23 cellular contexts compared by ENCODE assay signal in the genomic region with DNA sequence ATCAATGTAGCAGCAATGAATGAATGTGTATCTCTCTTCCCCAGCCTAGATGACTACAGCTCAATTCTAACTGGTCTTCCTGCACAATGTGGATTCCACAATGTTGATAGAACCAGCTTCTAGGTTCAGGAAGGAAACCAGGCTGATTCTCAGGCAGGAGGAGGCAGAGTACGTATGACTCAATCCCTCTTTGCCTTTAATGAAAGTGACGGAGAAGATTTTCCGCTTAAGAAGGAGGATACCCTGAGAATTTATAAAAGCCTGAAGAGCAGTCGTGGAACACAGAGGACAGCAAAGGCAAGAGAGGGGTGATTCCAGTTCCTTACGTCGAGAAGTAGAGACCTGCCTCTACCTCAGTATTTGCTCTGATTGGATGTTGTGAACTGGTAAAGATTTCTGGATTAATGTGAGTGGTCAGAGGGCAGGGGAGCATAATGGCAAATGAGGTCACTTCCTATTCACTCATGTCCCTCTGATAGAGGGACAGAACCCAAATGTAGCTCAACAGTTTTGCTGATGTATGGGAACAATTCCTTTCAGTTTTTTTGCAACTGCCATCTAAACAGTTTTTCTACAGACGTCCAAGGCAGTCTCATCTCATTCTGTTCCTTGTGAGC. TPM values are rescaled to one million over a fixed set of nuclear protein-coding genes. Genes with fewer than 3 reads are reported as not detected.
DNase-seq lines count a peak whose midpoint lies in the region; FAIRE-seq and TF ChIP-seq lines count a peak whose summit lies in the region.
"Had no signal": no experiment of that assay in that cellular context is flagged by ENCODE, and none has a peak within 500 bp of the region (broad histone marks: within the 10 kb centered on the region; RNA-seq: fewer than 3 reads in every experiment).

No MANE protein-coding gene starts in this region.

- H3K4me2 ChIP-seq in MM.1S (ENCODE audit: low read depth, low read length) = no peak overlapping the region

- H3K9me3 ChIP-seq in MM.1S (replicated peaks; ENCODE audit: insufficient read depth, low read length) = no peaks in the 10 kb centered on the region
- H3K9me3 ChIP-seq: upper lobe of left lung had no signal

- POLR2A ChIA-PET in GM10248 (lab: Yijun Ruan, JAX) = no interaction called here

- H3K27me3 ChIP-seq in MM.1S (replicated peaks; ENCODE audit: insufficient read depth, low read length) = peaks cover 79% of the 10 kb centered on the region
- H3K27me3 ChIP-seq: upper lobe of left lung had no signal

- H3K36me3 ChIP-seq in MM.1S (replicated peaks; ENCODE audit: insufficient read depth, low read length) = no peaks in the 10 kb centered on the region
- H3K36me3 ChIP-seq: upper lobe of left lung had no signal

- no peaks in the 10 kb centered on the region for H3K79me2 ChIP-seq in MM.1S (ENCODE audit: low read length)

- H3K4me1 ChIP-seq in MM.1S (ENCODE audit: low read length) = no peaks in the 10 kb centered on the region
- H3K4me1 ChIP-seq: upper lobe of left lung had no signal

- no peak for FAIRE-seq in urothelium cell line (lab: Jason Lieb, UNC)
- FAIRE-seq: G401.6 had no signal

- no peaks in the 10 kb centered on the region for H3F3A ChIP-seq in MM.1S (ENCODE audit: insufficient read depth, low read length)

- in situ Hi-C loops in Caki2 (cut with HindIII; ENCODE audit: low pct_unique_long_range_greater_than_20kb, low sequenced_read_pairs) = no loop called here

- no peak for TF ChIP-seq CTCF in MM.1S (IDR thresholded peaks at IDR 0.05; ENCODE audit: low read length)
- no peak for TF ChIP-seq CTCF in GM10248 (IDR thresholded peaks at IDR 0.05; ENCODE audit: control extremely low read depth, extremely low read depth, low read depth, missing control alignments)

- no peak overlapping the region for H3K9ac ChIP-seq in MM.1S (ENCODE audit: low read length)

- no peak overlapping the region for H2AFZ ChIP-seq in MM.1S (ENCODE audit: low read length)
- H2AFZ ChIP-seq: PC-9 had no signal

- DNase-seq in Caki2 (ENCODE audit: low read depth) (peak; percentile 42), MM.1S (peak; percentile 1), dermis blood vessel endothelial cell (peak; percentile 97), lung microvascular endothelial cell (ENCODE audit: low read depth in 2 of 2) (peak; percentile 75 to 97), GM10248 (ENCODE audit: extremely low spot score) (no peak), DMS114 treated with DMSO at 0.1 percent for 48 hours (lab: John Stamatoyannopoulos, UW; ENCODE audit: unreplicated experiment) (no peak), urothelium cell line (ENCODE audit: low spot score) (no peak)
- DNase-seq: activated CD4-positive, CD25-positive, alpha-beta regulatory T cell; amniotic stem cell; cerebellar nuclear complex; COR-L47; foreskin melanocyte; HFFc6; Kasumi-1; NCI-H1417 treated with DMSO at 0.1 percent for 48 hours; NCI-H2171; NCI-H774; PC-9; T-helper 2 cell; upper lobe of left lung had no signal

- no peaks in the 10 kb centered on the region for H3K9me2 ChIP-seq in MM.1S (replicated peaks; ENCODE audit: insufficient read depth, low read length)

- H3K4me3 ChIP-seq in MM.1S (ENCODE audit: low read length) = no peak overlapping the region
- H3K4me3 ChIP-seq: PC-9, upper lobe of left lung had no signal

- CTCF ChIA-PET in GM10248 (lab: Yijun Ruan, JAX) = interaction anchor here (1.1 to 3.0 kb wide), 4 partner anchors 9 to 118 kb away, joined by 3 to 16 read pairs (median 6); no protein-coding TSS in a partner anchor

- H3K27ac ChIP-seq in MM.1S (ENCODE audit: low read length) = no peak overlapping the region
- H3K27ac ChIP-seq: upper lobe of left lung had no signal

- H4K20me1 ChIP-seq in MM.1S (ENCODE audit: insufficient read depth, low read length) = no peaks in the 10 kb centered on the region

RNA-seq across cellular contexts. Expression of gene SLC16A11, which starts 15.0 kb away (rescaled TPM):
- total RNA-seq in Caki2 (2014; rRNA removed; shearing (Covaris generic); ENCODE audit: low replicate concordance) = not detected in 2 replicates
- total RNA-seq in dermis blood vessel endothelial cell (1.1 and 1.5 TPM in 2 replicates), lung microvascular endothelial cell (0.22 and 1.2 TPM in 2 replicates)
- total RNA-seq: HFFc6, HT-29, PC-9, SK-MEL-5 had no signal

RNA-seq across cellular contexts. Expression of gene CLEC10A, which starts 21.1 kb away (rescaled TPM):
- total RNA-seq in Caki2 (2014; rRNA removed; shearing (Covaris generic); ENCODE audit: low replicate concordance) = not detected in 2 replicates
- total RNA-seq in dermis blood vessel endothelial cell (0.60 and 1.5 TPM in 2 replicates), lung microvascular endothelial cell (0.99 and 1.7 TPM in 2 replicates)
- total RNA-seq: HFFc6, HT-29, PC-9, SK-MEL-5 had no signal

RNA-seq across cellular contexts. Expression of gene SLC16A13, which starts 23.1 kb away (rescaled TPM):
- total RNA-seq in Caki2 (2014; rRNA removed; shearing (Covaris generic); ENCODE audit: low replicate concordance) = 3.7 and 8.6 TPM in 2 replicates
- total RNA-seq in dermis blood vessel endothelial cell (1.7 and 2.2 TPM in 2 replicates), lung microvascular endothelial cell (1.3 and 2.4 TPM in 2 replicates)

RNA-seq across cellular contexts. Expression of gene BCL6B, which starts 36.1 kb away (rescaled TPM):
- not detected in 2 replicates for total RNA-seq in Caki2 (2014; rRNA removed; shearing (Covaris generic); ENCODE audit: low replicate concordance)
- total RNA-seq in dermis blood vessel endothelial cell (86.6 and 140 TPM in 2 replicates), lung microvascular endothelial cell (54.5 and 59.9 TPM in 2 replicates)
- total RNA-seq: HFFc6, HT-29, SK-MEL-5 had no signal

RNA-seq across cellular contexts. Expression of gene RNASEK, which starts 46.5 kb away (rescaled TPM):
- 128 and 131 TPM in 2 replicates for total RNA-seq in Caki2 (2014; rRNA removed; shearing (Covaris generic); ENCODE audit: low replicate concordance)
- total RNA-seq in dermis blood vessel endothelial cell = 28.1 and 47.9 TPM in 2 replicates
- 34.2 and 60.7 TPM in 2 replicates for total RNA-seq in lung microvascular endothelial cell

Comparison
In these comparisons a context has a peak if more than half of its experiments do, and no peak if none do; other contexts are left out.
1. DNase-seq: peak in Caki2 (single experiment), MM.1S (single experiment), dermis blood vessel endothelial cell (single experiment) and lung microvascular endothelial cell (2 of 2); none in GM10248 (single experiment), DMS114 treated with DMSO at 0.1 percent for 48 hours (single experiment) and urothelium cell line (single experiment).